ENCODE assay signal across 25 cellular contexts in the genomic region with DNA sequence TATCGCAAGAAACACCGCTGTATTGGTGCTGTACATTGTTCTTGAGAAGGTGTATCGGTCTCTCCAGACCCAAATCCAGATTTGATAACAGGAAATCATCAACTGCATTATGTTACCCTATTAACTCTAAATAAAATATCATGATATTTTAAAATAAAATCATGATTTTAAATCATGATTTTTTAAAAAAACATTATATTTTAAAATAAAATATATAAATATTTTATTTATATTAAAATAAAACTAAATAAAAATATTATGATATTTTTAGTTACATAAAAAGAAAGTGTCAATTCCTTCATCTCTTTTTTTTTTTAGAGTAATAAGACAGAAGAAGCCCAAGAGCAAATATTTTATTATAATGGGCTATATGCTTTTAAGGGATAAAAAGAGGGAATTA. TPM values are rescaled to one million over a fixed set of nuclear protein-coding genes. Genes with fewer than 3 reads are reported as not detected.
DNase-seq lines count a peak whose midpoint lies in the region; ATAC-seq, FAIRE-seq and TF ChIP-seq lines count a peak whose summit lies in the region.
"Had no signal": no experiment of that assay in that cellular context is flagged by ENCODE, and none has a peak within 500 bp of the region (broad histone marks: within the 10 kb centered on the region; RNA-seq: fewer than 3 reads in every experiment).

No MANE protein-coding gene starts in this region.

- H3K27ac ChIP-seq in small intestine (ENCODE audit: low read depth in 1 of 2, low read length in 1 of 2) (no peak overlapping the region), WERI-Rb-1 (no peak overlapping the region)
- H3K27ac ChIP-seq: 22Rv1; A549; BLaER1 treated with 17β-estradiol and CSF1 and Interleukin-3, amounts not matched to agents 10 nM and 100 nM; GM23248 had no signal

- ATAC-seq in HG02763 (IDR thresholded peaks at IDR 0.05; ENCODE audit: unreplicated experiment) (no peak), GM21381 (IDR thresholded peaks at IDR 0.05; ENCODE audit: unreplicated experiment) (no peak)
- ATAC-seq: A549 had no signal

- H3K36me3 ChIP-seq in small intestine (ENCODE audit: control insufficient read depth in 2 of 2, insufficient read depth in 2 of 2, low read length in 2 of 2) (no peaks in the 10 kb centered on the region), WERI-Rb-1 (no peaks in the 10 kb centered on the region)
- H3K36me3 ChIP-seq: BE2C; BLaER1 treated with 17β-estradiol and CSF1 and Interleukin-3, amounts not matched to agents 10 nM and 100 nM had no signal

- H3K4me1 ChIP-seq in small intestine (ENCODE audit: control insufficient read depth in 2 of 2, insufficient read depth in 1 of 2, low read depth in 1 of 2, low read length in 1 of 2), result no peaks in the 10 kb centered on the region
- H3K4me1 ChIP-seq: A549; BE2C; BLaER1 treated with 17β-estradiol and CSF1 and Interleukin-3, amounts not matched to agents 10 nM and 100 nM had no signal

- H3K4me3 ChIP-seq in small intestine (ENCODE audit: low read depth in 1 of 2, low read length in 2 of 2) (no peak overlapping the region), WERI-Rb-1 (ENCODE audit: low read depth, low read length) (no peak overlapping the region)
- H3K4me3 ChIP-seq: A549; BLaER1 treated with 17β-estradiol and CSF1 and Interleukin-3, amounts not matched to agents 10 nM and 100 nM; GM23248 had no signal

- no peak for TF ChIP-seq CTCF in WERI-Rb-1 (IDR thresholded peaks at IDR 0.05; ENCODE audit: low read depth, low read length)

- WGBS in small intestine, 3 donors, result 93 to 94% (median 94%) methylated on average over 3 of the region's 3 CpGs

- no peak for DNase-seq in frontal cortex (ENCODE audit: low spot score in 2 of 2)
- DNase-seq in small intestine, result no peak
- DNase-seq in WERI-Rb-1, result no peak
- DNase-seq: ACHN; AML-193; BE2C; CD4-positive, alpha-beta T cell; CD8-positive, alpha-beta memory T cell; DMS 273 treated with DMSO at 0.1 percent for 48 hours; DMS79; EL; GF-D8; GM23248; H7 had no signal

- FAIRE-seq in A204.1 (lab: Jason Lieb, UNC) (peak; percentile 94), TTC549 (lab: Jason Lieb, UNC) (peak; percentile 70), frontal cortex (lab: Jason Lieb, UNC) (peak; percentile 92), small intestine (lab: Jason Lieb, UNC) (peak; percentile 51)
- FAIRE-seq: A549, D721Med, GM12891, H1 had no signal

- no peaks in the 10 kb centered on the region for H3K27me3 ChIP-seq in small intestine (ENCODE audit: control insufficient read depth in 2 of 2, insufficient read depth in 2 of 2, low read length in 2 of 2)
- H3K27me3 ChIP-seq in WERI-Rb-1 (ENCODE audit: insufficient read depth, low read depth, severe bottlenecking), result peaks cover 37% of the 10 kb centered on the region
- H3K27me3 ChIP-seq: BE2C; BLaER1 treated with 17β-estradiol and CSF1 and Interleukin-3, amounts not matched to agents 10 nM and 100 nM had no signal

- H3K9me3 ChIP-seq in small intestine (ENCODE audit: control insufficient read depth, low read depth) (no peaks in the 10 kb centered on the region), WERI-Rb-1 (ENCODE audit: severe bottlenecking) (no peaks in the 10 kb centered on the region)
- H3K9me3 ChIP-seq: A549; BE2C; BLaER1 treated with 17β-estradiol and CSF1 and Interleukin-3, amounts not matched to agents 10 nM and 100 nM had no signal

RNA-seq across cellular contexts. Expression of gene RBMXL2, which starts 27.6 kb away (rescaled TPM):
- not detected for total RNA-seq in frontal cortex
- under 1 TPM in 1 of 3 donors, not detected in 2; 0.06 TPM for polyA plus RNA-seq in small intestine
- total RNA-seq: CD8-positive, alpha-beta memory T cell; GM23248; H1; H7 had no signal
- polyA plus RNA-seq: A549; CD14-positive monocyte; CD8-positive, alpha-beta memory T cell; GM23248; H1 had no signal
